Comparison of ENCODE assay signal across 24 cellular contexts in genomic region chr9:133234577-133235322, GRCh38. TPM values are rescaled to one million over a fixed set of nuclear protein-coding genes. Genes with fewer than 3 reads are reported as not detected.
"Had no signal": no experiment of that assay in that cellular context is flagged by ENCODE, and none has a peak within 500 bp of the region (broad histone marks: within the 10 kb centered on the region; RNA-seq: fewer than 3 reads in every experiment).

No MANE protein-coding gene starts in this region.

- H3K9me3 ChIP-seq: SK-N-SH, stomach had no signal

- H3K4me1 Mint-ChIP-seq: endodermal cell had no signal

- H3K4me3 Mint-ChIP-seq: activated CD4-positive, alpha-beta T cell treated with anti-CD3 and anti-CD28 coated beads, Interleukin-2, amount 10 ng/mL, durations not matched to agents 7 days and 5 days; activated T-cell treated with anti-CD3 and anti-CD28 coated beads, Interleukin-2, amount 50 U/mL, for 72 hours; endodermal cell; immature natural killer cell; mesothelial cell of epicardium; natural killer cell treated with Interleukin-12 subunit alpha and Interleukin-12 subunit beta and Interleukin-15 and Interleukin-18, amount 100 ng/mL, for 72 hours had no signal

- H3K9me3 Mint-ChIP-seq: activated CD4-positive, alpha-beta T cell treated with anti-CD3 and anti-CD28 coated beads, Interleukin-2, amount 10 ng/mL, durations not matched to agents 7 days and 5 days; activated T-cell treated with anti-CD3 and anti-CD28 coated beads, Interleukin-2, amount 50 U/mL, for 72 hours; immature natural killer cell; natural killer cell treated with Interleukin-12 subunit alpha and Interleukin-12 subunit beta and Interleukin-15 and Interleukin-18, amount 100 ng/mL, for 72 hours had no signal

- H3K4me3 ChIP-seq: lung, stomach had no signal

- H3K27ac Mint-ChIP-seq: activated CD4-positive, alpha-beta T cell treated with anti-CD3 and anti-CD28 coated beads, Interleukin-2, amount 10 ng/mL, durations not matched to agents 7 days and 5 days; activated T-cell treated with anti-CD3 and anti-CD28 coated beads, Interleukin-2, amount 50 U/mL, for 72 hours; endodermal cell; immature natural killer cell; mesothelial cell of epicardium; natural killer cell treated with Interleukin-12 subunit alpha and Interleukin-12 subunit beta and Interleukin-15 and Interleukin-18, amount 100 ng/mL, for 72 hours had no signal

- DNase-seq: activated CD4-positive, alpha-beta T cell treated with anti-CD3 and anti-CD28 coated beads, Interleukin-2, amount 10 ng/mL, durations not matched to agents 7 days and 5 days; activated effector memory CD4-positive, alpha-beta T cell treated with anti-CD3 and anti-CD28 coated beads, Interleukin-2, amount 50 U/mL, for 16 hours; activated naive CD4-positive, alpha-beta T cell treated with anti-CD3 and anti-CD28 coated beads, Interleukin-2, amount 50 U/mL, for 16 hours; activated T-cell treated with anti-CD3 and anti-CD28 coated beads, Interleukin-2, amount 50 U/mL, for 72 hours; endodermal cell; erythroblast; foreskin melanocyte; immature natural killer cell; SHP77; SK-N-SH; small intestine; stimulated activated CD4-positive, alpha-beta T cell treated with anti-CD3 and anti-CD28 coated beads, Interleukin-4, amount 100 ng/mL, for 1 hour; stomach; T1000 had no signal

- H3K36me3 ChIP-seq: stomach had no signal

- H3K36me3 Mint-ChIP-seq: immature natural killer cell; mesothelial cell of epicardium; natural killer cell treated with Interleukin-12 subunit alpha and Interleukin-12 subunit beta and Interleukin-15 and Interleukin-18, amount 100 ng/mL, for 72 hours had no signal

- H3K9ac ChIP-seq: SK-N-SH had no signal

- H3K4me2 ChIP-seq: SK-N-SH had no signal

- H3K27ac ChIP-seq: stomach had no signal

- ATAC-seq: activated CD4-positive, CD25-positive, alpha-beta regulatory T cell treated with anti-CD3 and anti-CD28 coated beads, Interleukin-2, amount 50 U/mL, for 24 hours; activated T-cell treated with anti-CD3 and anti-CD28 coated beads, Interleukin-2, amount 50 U/mL, for 72 hours; natural killer cell treated with Interleukin-12 subunit alpha and Interleukin-12 subunit beta and Interleukin-15 and Interleukin-18, amount 100 ng/mL, for 72 hours; right cardiac atrium had no signal

RNA-seq across cellular contexts. Expression of gene OBP2B, which starts 25.7 kb away (rescaled TPM):
- total RNA-seq: activated CD4-positive, alpha-beta T cell treated with anti-CD3 and anti-CD28 coated beads, Interleukin-2, amount 10 ng/mL, durations not matched to agents 7 days and 5 days; activated T-cell treated with anti-CD3 and anti-CD28 coated beads, Interleukin-2, amount 50 U/mL, for 72 hours; bronchial epithelial cell; cerebellum; dermis blood vessel endothelial cell; endodermal cell; lung; mesothelial cell of epicardium; natural killer cell treated with Interleukin-12 subunit alpha and Interleukin-12 subunit beta and Interleukin-15 and Interleukin-18, amount 100 ng/mL, for 72 hours; progenitor cell of endocrine pancreas; right cardiac atrium; stomach; urinary bladder had no signal
- polyA plus RNA-seq: immature natural killer cell, lung, right cardiac atrium, SK-N-SH, small intestine, stomach, urinary bladder had no signal

RNA-seq across cellular contexts. Expression of gene ABO, which starts 40.3 kb away (rescaled TPM):
- total RNA-seq: activated T-cell treated with anti-CD3 and anti-CD28 coated beads, Interleukin-2, amount 50 U/mL, for 72 hours had no signal
- polyA plus RNA-seq: SK-N-SH had no signal
